In genomic region chr12:80580254-80580653, GRCh38 we compare ENCODE assay signal across 14 cellular contexts.
DNase-seq lines count a peak whose midpoint lies in the region; ATAC-seq and TF ChIP-seq lines count a peak whose summit lies in the region.
"Had no signal": no experiment of that assay in that cellular context is flagged by ENCODE, and none has a peak within 500 bp of the region (broad histone marks: within the 10 kb centered on the region; RNA-seq: fewer than 3 reads in every experiment).

No MANE protein-coding gene starts in this region.

- peak overlapping the region; percentile 37 for H3K9ac ChIP-seq in adipocyte (ENCODE audit: low read length)

- intact Hi-C loops in stomach (cut with DNase I; ENCODE audit: low total_unique reads), result no loop called here

- H3K27me3 ChIP-seq in adipocyte (replicated peaks; ENCODE audit: control insufficient read depth, insufficient read depth, low read length), result no peaks in the 10 kb centered on the region
- no peaks in the 10 kb centered on the region for H3K27me3 ChIP-seq in stomach

- 79 to 93% (median 87%) methylated on average over 1 of the region's 1 CpG for WGBS in stomach, 5 donors

- H3K9me3 ChIP-seq in adipocyte (ENCODE audit: control insufficient read depth, low read length) (peaks cover 4% of the 10 kb centered on the region), stomach (no peaks in the 10 kb centered on the region)
- H3K9me3 ChIP-seq: thoracic aorta had no signal

- H3K36me3 ChIP-seq in adipocyte (ENCODE audit: control insufficient read depth, insufficient read depth, low read length, severe bottlenecking) (no peaks in the 10 kb centered on the region), stomach (no peaks in the 10 kb centered on the region)
- H3K36me3 ChIP-seq: thoracic aorta had no signal

- no peak for TF ChIP-seq POLR2A in stomach (IDR thresholded peaks at IDR 0.05)

- H3K4me3 ChIP-seq in adipocyte (ENCODE audit: low read length) (no peak overlapping the region), foreskin fibroblast (ENCODE audit: low read depth in 1 of 2, low read length in 2 of 2) (no peak overlapping the region), stomach (no peak overlapping the region)
- H3K4me3 ChIP-seq: thoracic aorta had no signal

- no peak overlapping the region for H3K27ac ChIP-seq in stomach
- H3K27ac ChIP-seq: 22Rv1, thoracic aorta had no signal

- DNase-seq in NCI-H2171 treated with DMSO at 0.1 percent for 48 hours (lab: John Stamatoyannopoulos, UW) (peak; percentile 21), NCI-H2171 (lab: John Stamatoyannopoulos, UW) (no peak), adipocyte (ENCODE audit: low read depth) (peak; percentile 95), foreskin fibroblast (peak; percentile 83 to 89), stromal cell of bone marrow (ENCODE audit: low read depth) (peak; percentile 88), stomach (no peak), T-helper 2 cell (no peak)
- DNase-seq: activated naive CD8-positive, alpha-beta T cell treated with anti-CD3 and anti-CD28 coated beads, Interleukin-2, amount 50 U/mL, for 24 hours; DND-41; effector memory CD8-positive, alpha-beta T cell; Karpas-422 had no signal

- TF ChIP-seq EP300 in stomach (IDR thresholded peaks at IDR 0.05), result no peak

- TF ChIP-seq CTCF in foreskin fibroblast (IDR thresholded peaks at IDR 0.05; ENCODE audit: low read depth, low read length) (no peak), stomach (IDR thresholded peaks at IDR 0.05) (no peak)

- H3K4me1 ChIP-seq in adipocyte (ENCODE audit: control insufficient read depth, insufficient read depth, low read length) (peaks cover 38% of the 10 kb centered on the region), stomach (no peaks in the 10 kb centered on the region)

- no peak for ATAC-seq in activated CD4-positive, CD25-positive, alpha-beta regulatory T cell treated with anti-CD3 and anti-CD28 coated beads, Interleukin-2, amount 50 U/mL, for 24 hours
- ATAC-seq: activated naive CD8-positive, alpha-beta T cell treated with anti-CD3 and anti-CD28 coated beads, Interleukin-2, amount 50 U/mL, for 24 hours; effector memory CD8-positive, alpha-beta T cell had no signal

Comparison
In these comparisons a context has a peak if more than half of its experiments do, and no peak if none do; other contexts are left out.
1. DNase-seq: peak in NCI-H2171 treated with DMSO at 0.1 percent for 48 hours (single experiment), adipocyte (single experiment), foreskin fibroblast (2 of 2) and stromal cell of bone marrow (single experiment); none in NCI-H2171 (single experiment), stomach (single experiment) and T-helper 2 cell (0 of 5).